8 cellular contexts compared by ENCODE assay signal in genomic region chr3:12663936-12664908, GRCh38. TPM values are rescaled to one million over a fixed set of nuclear protein-coding genes. Genes with fewer than 3 reads are reported as not detected.
DNase-seq lines count a peak whose midpoint lies in the region; ATAC-seq lines count a peak whose summit lies in the region.

RAF1 (minus strand) TSS chr3:12664117; CDS start chr3:12618721, 45,396 bp downstream.

- peak within 1 kb of the TSS; percentile 26 for H4K5ac ChIP-seq in mesendoderm (ENCODE audit: low read length)

- peak within 1 kb of the TSS; percentile 98 for H3K56ac ChIP-seq in mesendoderm (ENCODE audit: low read length)

- peak within 1 kb of the TSS; percentile 98 for H3K27ac ChIP-seq in mesendoderm (ENCODE audit: low read depth, low read length)

- H3K4me1 Mint-ChIP-seq in activated CD8-positive, alpha-beta memory T cell treated with anti-CD3 and anti-CD28 coated beads, Interleukin-2, amount 10 ng/mL, durations not matched to agents 7 days and 5 days: peaks cover 24% of the 10 kb centered on the region

- peak within 1 kb of the TSS; percentile 98 for H3K4me3 ChIP-seq in NT2/D1 (ENCODE audit: insufficient read length, low read depth)
- peak within 1 kb of the TSS; percentile 89 for H3K4me3 ChIP-seq in endocrine pancreas (ENCODE audit: control insufficient read depth, insufficient read depth, low read length)
- peak within 1 kb of the TSS; percentile 98 for H3K4me3 ChIP-seq in mesendoderm (ENCODE audit: low read length)

- H3K23ac ChIP-seq in mesendoderm (ENCODE audit: low read length): peak within 1 kb of the TSS; percentile 94

- WGBS in mesendoderm (ENCODE audit: extremely low coverage, insufficient coverage, low lambda C conversion rate): no CpG with 5 or more reads among the region's 62 CpGs

- peak within 1 kb of the TSS; percentile 78 for H4K8ac ChIP-seq in mesendoderm (ENCODE audit: low read depth, low read length)

- CTCF ChIA-PET in activated CD8-positive, alpha-beta memory T cell treated with anti-CD3 and anti-CD28 coated beads, Interleukin-2, amount 10 ng/mL, durations not matched to agents 7 days and 5 days (lab: Charles Lee): interaction anchor here (0.6 to 1.3 kb wide), 4 partner anchors 41 to 180 kb away, joined by 3 to 5 read pairs (median 4); partner anchors contain the start of gene TSEN2

- H3K4me1 ChIP-seq in NT2/D1 (ENCODE audit: insufficient read depth, insufficient read length): no peaks in the 10 kb centered on the region
- peaks cover 4% of the 10 kb centered on the region for H3K4me1 ChIP-seq in endocrine pancreas (ENCODE audit: control insufficient read depth, insufficient read depth, low read length)
- no peaks in the 10 kb centered on the region for H3K4me1 ChIP-seq in mesendoderm (ENCODE audit: control insufficient read depth, low read depth, low read length)

- H3K27me3 ChIP-seq in NT2/D1 (ENCODE audit: insufficient read depth, insufficient read length): no peaks in the 10 kb centered on the region
- H3K27me3 ChIP-seq in endocrine pancreas (ENCODE audit: control insufficient read depth, insufficient read depth, low read length): no peaks in the 10 kb centered on the region
- H3K27me3 ChIP-seq in mesendoderm (ENCODE audit: insufficient read depth, low read length, poor library complexity): no peaks in the 10 kb centered on the region

- peak; percentile 91 for ATAC-seq in GM21381 (IDR thresholded peaks at IDR 0.05; ENCODE audit: unreplicated experiment)
- peak; percentile 97 for ATAC-seq in activated CD8-positive, alpha-beta memory T cell treated with anti-CD3 and anti-CD28 coated beads, Interleukin-2, amount 10 ng/mL, durations not matched to agents 7 days and 5 days

- no peaks in the 10 kb centered on the region for H3K9me3 ChIP-seq in NT2/D1 (ENCODE audit: insufficient read depth, low read length)
- H3K9me3 ChIP-seq in endocrine pancreas (ENCODE audit: control insufficient read depth, low read length): no peaks in the 10 kb centered on the region

- H2BK5ac ChIP-seq in mesendoderm (ENCODE audit: low read length): peak within 1 kb of the TSS; percentile 96

- H2AK5ac ChIP-seq in mesendoderm (ENCODE audit: low read length): no peak within 1 kb of the TSS

- peak within 1 kb of the TSS; percentile 87 for H3K27ac Mint-ChIP-seq in activated CD8-positive, alpha-beta memory T cell treated with anti-CD3 and anti-CD28 coated beads, Interleukin-2, amount 10 ng/mL, durations not matched to agents 7 days and 5 days

- H2BK120ac ChIP-seq in mesendoderm (ENCODE audit: low read depth, low read length): peak within 1 kb of the TSS; percentile 17

- peaks cover 4% of the 10 kb centered on the region for H3K36me3 Mint-ChIP-seq in activated CD8-positive, alpha-beta memory T cell treated with anti-CD3 and anti-CD28 coated beads, Interleukin-2, amount 10 ng/mL, durations not matched to agents 7 days and 5 days

- H3K18ac ChIP-seq in mesendoderm (ENCODE audit: low read length): peak within 1 kb of the TSS; percentile 34

- DNase-seq in COR-L47 (lab: John Stamatoyannopoulos, UW) (peak; percentile 90), HUDEP-2 (lab: John Stamatoyannopoulos, UW; ENCODE audit: unreplicated experiment in 76 of 76) (peak; percentile 53 to 98 (median 94)), NT2/D1 (ENCODE audit: low read depth, low spot score) (peak; percentile 98), mesendoderm (peak; percentile 99)
- DNase-seq in activated CD8-positive, alpha-beta memory T cell treated with anti-CD3 and anti-CD28 coated beads, Interleukin-2, amount 10 ng/mL, durations not matched to agents 7 days and 5 days: peak; percentile 98
- peak; percentile 93 for DNase-seq in stimulated activated CD8-positive, alpha-beta memory T cell treated with anti-CD3 and anti-CD28 coated beads, Interleukin-15, amount 100 ng/mL, for 1 hour (ENCODE audit: low read depth)

- peak within 1 kb of the TSS; percentile 83 for H3K4me3 Mint-ChIP-seq in activated CD8-positive, alpha-beta memory T cell treated with anti-CD3 and anti-CD28 coated beads, Interleukin-2, amount 10 ng/mL, durations not matched to agents 7 days and 5 days

- H3K79me2 ChIP-seq in mesendoderm (ENCODE audit: control insufficient read depth, insufficient read depth, low read length): peaks cover 39% of the 10 kb centered on the region

- H3K36me3 ChIP-seq in NT2/D1 (ENCODE audit: insufficient read depth, insufficient read length, low read length) (peaks cover 4% of the 10 kb centered on the region), endocrine pancreas (ENCODE audit: control insufficient read depth, insufficient read depth, low read length) (no peaks in the 10 kb centered on the region), mesendoderm (ENCODE audit: control insufficient read depth, insufficient read depth, low read length) (no peaks in the 10 kb centered on the region)

- no peak within 1 kb of the TSS for H2BK15ac ChIP-seq in mesendoderm (replicated peaks; ENCODE audit: low read depth)

- peak within 1 kb of the TSS; percentile 29 for H3K4ac ChIP-seq in mesendoderm (ENCODE audit: low read depth, low read length)

- peak within 1 kb of the TSS; percentile 42 for H3K4me2 ChIP-seq in mesendoderm (ENCODE audit: low read length)

- H3K79me1 ChIP-seq in mesendoderm (ENCODE audit: low read length): no peaks in the 10 kb centered on the region

- H3K9ac ChIP-seq in NT2/D1 (ENCODE audit: insufficient read length, low read depth): peak within 1 kb of the TSS; percentile 100
- H3K9ac ChIP-seq in endocrine pancreas (ENCODE audit: control insufficient read depth, insufficient read depth, low read length): peak within 1 kb of the TSS; percentile 96
- H3K9ac ChIP-seq in mesendoderm (ENCODE audit: low read length): peak within 1 kb of the TSS; percentile 98

- no peaks in the 10 kb centered on the region for H3K9me3 Mint-ChIP-seq in activated CD8-positive, alpha-beta memory T cell treated with anti-CD3 and anti-CD28 coated beads, Interleukin-2, amount 10 ng/mL, durations not matched to agents 7 days and 5 days (ENCODE audit: low read depth)

- H3K27me3 Mint-ChIP-seq in activated CD8-positive, alpha-beta memory T cell treated with anti-CD3 and anti-CD28 coated beads, Interleukin-2, amount 10 ng/mL, durations not matched to agents 7 days and 5 days: no peaks in the 10 kb centered on the region

RNA-seq across cellular contexts. Expression of gene RAF1, which starts in this region (rescaled TPM):
- total RNA-seq in activated CD8-positive, alpha-beta memory T cell treated with anti-CD3 and anti-CD28 coated beads, Interleukin-2, amount 10 ng/mL, durations not matched to agents 7 days and 5 days: 10 to 100 TPM; 92.4 to 96.8 TPM
- polyA plus RNA-seq in mesendoderm (2013, experiment 1 of 2): 75.7 TPM
- polyA plus RNA-seq in mesendoderm (2013, experiment 2 of 2): 74.9 TPM

Comparison
In these comparisons a context has a peak if more than half of its experiments do, and no peak if none do; other contexts are left out.
1. Peak in every context shown above with its lines: DNase-seq, ATAC-seq, H3K4me3 ChIP-seq and H3K27ac ChIP-seq.